In the genomic region with DNA sequence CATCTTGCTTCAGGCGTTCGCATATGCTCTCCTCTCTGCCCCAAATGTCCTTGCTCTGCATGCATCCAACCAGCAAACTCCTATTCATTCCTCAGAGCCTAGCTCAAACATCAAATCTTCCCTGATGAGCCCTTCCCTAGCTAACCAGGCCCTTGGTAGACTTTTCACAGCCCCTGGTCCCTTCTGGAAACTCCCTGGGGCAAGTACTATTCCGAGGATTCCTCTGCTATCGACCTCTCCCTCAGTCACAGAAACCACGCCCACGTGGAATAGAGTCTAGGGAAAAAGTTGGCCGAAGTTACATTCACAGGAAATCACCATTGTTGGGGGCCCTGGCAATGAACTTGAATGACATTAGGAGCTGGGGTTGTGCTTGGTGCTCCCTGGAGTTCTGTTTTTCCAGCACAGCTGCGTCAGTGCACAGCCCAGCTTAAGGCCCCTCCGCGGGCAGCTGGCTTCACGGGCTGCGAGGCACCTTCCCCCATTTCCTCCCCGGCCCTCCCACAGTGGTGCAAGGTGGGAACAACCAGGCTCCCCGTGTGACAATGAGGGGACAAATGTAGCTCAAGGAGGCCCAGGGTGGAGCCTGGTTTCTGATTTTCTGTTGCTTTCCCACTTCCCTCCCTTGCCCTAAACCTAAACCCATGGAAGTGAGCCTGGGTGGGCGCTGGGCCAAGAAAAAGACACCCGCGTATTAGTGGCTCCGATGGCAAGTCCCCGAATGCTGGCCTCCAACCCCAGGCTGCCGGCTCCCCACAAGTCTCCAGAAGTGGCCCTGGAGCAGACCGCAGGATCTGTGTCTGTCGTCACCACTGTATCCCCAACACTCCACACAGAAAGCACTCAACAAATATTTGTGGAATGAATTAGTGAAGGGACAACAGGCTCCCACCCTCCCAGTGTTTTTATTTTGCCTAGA, we compare ENCODE assay signal across 1 cellular context.
TF ChIP-seq lines count a peak whose summit lies in the region.

No MANE protein-coding gene starts in this region.

TF ChIP-seq in GM23338, 12 proteins besides CTCF, POLR2A, EP300 and RAD21 (continued from another document):
- TF ChIP-seq JUNB (IDR thresholded peaks at IDR 0.05; ENCODE audit: unreplicated experiment) (no peak), EZH2 (IDR thresholded peaks at IDR 0.05; ENCODE audit: low read depth, unreplicated experiment) (no peak), POLR2AphosphoS5 (IDR thresholded peaks at IDR 0.05; ENCODE audit: low read depth) (no peak), NANOG (IDR thresholded peaks at IDR 0.05; ENCODE audit: borderline replicate concordance) (no peak), ZNF114 (CRISPR knock-in tag; IDR thresholded peaks at IDR 0.05) (no peak), CREB1 (CRISPR knock-in tag; IDR thresholded peaks at IDR 0.05; ENCODE audit: low read depth) (no peak)
- TF ChIP-seq, protein P1, sequence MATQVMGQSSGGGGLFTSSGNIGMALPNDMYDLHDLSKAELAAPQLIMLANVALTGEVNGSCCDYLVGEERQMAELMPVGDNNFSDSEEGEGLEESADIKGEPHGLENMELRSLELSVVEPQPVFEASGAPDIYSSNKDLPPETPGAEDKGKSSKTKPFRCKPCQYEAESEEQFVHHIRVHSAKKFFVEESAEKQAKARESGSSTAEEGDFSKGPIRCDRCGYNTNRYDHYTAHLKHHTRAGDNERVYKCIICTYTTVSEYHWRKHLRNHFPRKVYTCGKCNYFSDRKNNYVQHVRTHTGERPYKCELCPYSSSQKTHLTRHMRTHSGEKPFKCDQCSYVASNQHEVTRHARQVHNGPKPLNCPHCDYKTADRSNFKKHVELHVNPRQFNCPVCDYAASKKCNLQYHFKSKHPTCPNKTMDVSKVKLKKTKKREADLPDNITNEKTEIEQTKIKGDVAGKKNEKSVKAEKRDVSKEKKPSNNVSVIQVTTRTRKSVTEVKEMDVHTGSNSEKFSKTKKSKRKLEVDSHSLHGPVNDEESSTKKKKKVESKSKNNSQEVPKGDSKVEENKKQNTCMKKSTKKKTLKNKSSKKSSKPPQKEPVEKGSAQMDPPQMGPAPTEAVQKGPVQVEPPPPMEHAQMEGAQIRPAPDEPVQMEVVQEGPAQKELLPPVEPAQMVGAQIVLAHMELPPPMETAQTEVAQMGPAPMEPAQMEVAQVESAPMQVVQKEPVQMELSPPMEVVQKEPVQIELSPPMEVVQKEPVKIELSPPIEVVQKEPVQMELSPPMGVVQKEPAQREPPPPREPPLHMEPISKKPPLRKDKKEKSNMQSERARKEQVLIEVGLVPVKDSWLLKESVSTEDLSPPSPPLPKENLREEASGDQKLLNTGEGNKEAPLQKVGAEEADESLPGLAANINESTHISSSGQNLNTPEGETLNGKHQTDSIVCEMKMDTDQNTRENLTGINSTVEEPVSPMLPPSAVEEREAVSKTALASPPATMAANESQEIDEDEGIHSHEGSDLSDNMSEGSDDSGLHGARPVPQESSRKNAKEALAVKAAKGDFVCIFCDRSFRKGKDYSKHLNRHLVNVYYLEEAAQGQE (IDR thresholded peaks at IDR 0.05; ENCODE audit: unreplicated experiment): no peak
- TF ChIP-seq, protein P2, sequence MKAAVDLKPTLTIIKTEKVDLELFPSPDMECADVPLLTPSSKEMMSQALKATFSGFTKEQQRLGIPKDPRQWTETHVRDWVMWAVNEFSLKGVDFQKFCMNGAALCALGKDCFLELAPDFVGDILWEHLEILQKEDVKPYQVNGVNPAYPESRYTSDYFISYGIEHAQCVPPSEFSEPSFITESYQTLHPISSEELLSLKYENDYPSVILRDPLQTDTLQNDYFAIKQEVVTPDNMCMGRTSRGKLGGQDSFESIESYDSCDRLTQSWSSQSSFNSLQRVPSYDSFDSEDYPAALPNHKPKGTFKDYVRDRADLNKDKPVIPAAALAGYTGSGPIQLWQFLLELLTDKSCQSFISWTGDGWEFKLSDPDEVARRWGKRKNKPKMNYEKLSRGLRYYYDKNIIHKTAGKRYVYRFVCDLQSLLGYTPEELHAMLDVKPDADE (IDR thresholded peaks at IDR 0.05): no peak
